14 cellular contexts compared by ENCODE assay signal in genomic region chr10:102654969-102655368, GRCh38.
"Had no signal": no experiment of that assay in that cellular context is flagged by ENCODE, and none has a peak within 500 bp of the region (broad histone marks: within the 10 kb centered on the region; RNA-seq: fewer than 3 reads in every experiment).

No MANE protein-coding gene starts in this region.

- H3K4me2 ChIP-seq: hepatocyte had no signal

- FAIRE-seq: bronchial epithelial cell, keratinocyte, pancreas had no signal

- H3K9me3 Mint-ChIP-seq: endodermal cell, T-cell had no signal

- H3K4me3 Mint-ChIP-seq: endodermal cell, T-cell had no signal

- H3K9me3 ChIP-seq: ascending aorta, pancreas had no signal

- DNase-seq: activated CD4-positive, alpha-beta T cell treated with anti-CD3 and anti-CD28 coated beads, Interleukin-2, amount 50 U/mL, for 48 hours; activated CD4-positive, CD25-positive, alpha-beta regulatory T cell treated with anti-CD3 and anti-CD28 coated beads, Interleukin-2, amount 50 U/mL, for 72 hours; activated naive CD4-positive, alpha-beta T cell; endodermal cell; stimulated activated CD4-positive, alpha-beta T cell treated with anti-CD3 and anti-CD28 coated beads, Interleukin-12 subunit alpha, Interleukin-12 subunit beta, amount 100 ng/mL, for 4 hours; stimulated activated CD4-positive, alpha-beta T cell treated with anti-CD3 and anti-CD28 coated beads, Interleukin-2, amount 100 ng/mL, for 24 hours; T-cell; T-helper 9 cell had no signal

- H2AFZ ChIP-seq: hepatocyte had no signal

- H3K27ac Mint-ChIP-seq: endodermal cell had no signal

- H3K27ac ChIP-seq: ascending aorta, hepatocyte, SK-N-MC had no signal

- ATAC-seq: T-cell had no signal

- H3K27me3 Mint-ChIP-seq: T-cell had no signal

- H3K27me3 ChIP-seq: ascending aorta, hepatocyte, pancreas had no signal

- H3K4me3 ChIP-seq: ascending aorta, hepatocyte, pancreas, SK-N-MC had no signal
